ENCODE assay signal across 8 cellular contexts in the genomic region with DNA sequence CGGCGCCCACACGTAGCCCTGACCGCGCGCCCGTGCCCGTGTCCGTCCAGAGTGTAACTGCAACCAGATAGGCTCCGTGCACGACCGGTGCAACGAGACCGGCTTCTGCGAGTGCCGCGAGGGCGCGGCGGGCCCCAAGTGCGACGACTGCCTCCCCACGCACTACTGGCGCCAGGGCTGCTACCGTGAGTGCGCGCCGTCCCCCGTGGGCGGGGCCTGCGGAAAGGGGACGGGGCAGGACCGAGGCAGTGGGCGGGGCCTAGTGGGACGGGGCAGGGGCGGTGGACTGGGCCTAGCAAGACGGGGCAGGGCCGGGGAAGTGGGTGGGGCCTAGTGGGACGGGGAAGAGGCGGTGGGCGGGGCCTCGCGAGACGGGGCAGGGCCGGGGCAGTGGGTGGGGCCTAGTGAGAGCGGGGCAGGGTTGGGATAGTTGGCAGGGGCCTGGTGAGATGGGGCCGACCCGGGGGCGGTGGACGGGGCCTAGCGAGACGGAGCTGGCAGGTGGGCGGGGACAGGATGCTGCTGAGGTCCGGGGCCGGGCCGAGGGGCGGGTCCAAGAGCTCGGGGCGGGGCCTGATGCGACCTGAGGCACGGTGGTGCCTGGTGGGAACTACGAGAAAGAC.
A peak's percentile ranks its signal among the peaks of the same experiment; 100 is the strongest.
DNase-seq lines count a peak whose midpoint lies in the region; ATAC-seq, FAIRE-seq and TF ChIP-seq lines count a peak whose summit lies in the region.

No MANE protein-coding gene starts in this region.

- intact Hi-C loops in HepG2 (cut with micrococcal nuclease; ENCODE audit: unreplicated experiment): loop anchor here (5.0 kb wide), 1 partner anchor 479 kb away; no protein-coding TSS in a partner anchor

- H3K9me3 ChIP-seq in HepG2 (ENCODE audit: low read length): no peaks in the 10 kb centered on the region

- no peak overlapping the region for H3K27ac ChIP-seq in HepG2 (ENCODE audit: extremely low read length, insufficient read depth, low read length)

- POLR2A ChIA-PET in HepG2 (lab: Yijun Ruan, JAX): interaction anchor here (1.0 kb wide), 1 partner anchor 114 kb away, joined by 3 read pairs; a partner anchor contains a TSS

- H3K36me3 ChIP-seq in HepG2 (replicated peaks in 1 of 2; ENCODE audit: control insufficient read depth in 1 of 2, insufficient read depth in 2 of 2, low read length in 2 of 2): no peaks in the 10 kb centered on the region

- no peaks in the 10 kb centered on the region for H3K79me2 ChIP-seq in HepG2 (ENCODE audit: insufficient read depth, low read length)

- TF ChIP-seq EP300 in HepG2 (IDR thresholded peaks at IDR 0.05; ENCODE audit: low read depth in 2 of 2, low read length in 2 of 2) (no peak), HepG2 (CRISPR knock-in tag; IDR thresholded peaks at IDR 0.05; ENCODE audit: borderline replicate concordance) (no peak)

- no peak overlapping the region for H3K9ac ChIP-seq in HepG2 (ENCODE audit: insufficient read depth, low read depth, low read length)

- 6% methylated on average over 28 of the region's 62 CpGs for WGBS in HepG2 (ENCODE audit: low lambda C conversion rate)

- H3K27me3 ChIP-seq in HepG2 (ENCODE audit: control insufficient read depth in 1 of 2, insufficient read depth in 2 of 2, low read length in 2 of 2): peaks cover 16 to 71% of the 10 kb centered on the region in 2 experiments; a peak in 4 of 5 replicates

- TF ChIP-seq RAD21 in HepG2 (CRISPR knock-in tag; IDR thresholded peaks at IDR 0.05): no peak

- CTCF ChIA-PET in HepG2 (lab: Yijun Ruan, JAX; ENCODE audit: low intra/inter-chr PET ratio, low total read pairs): no interaction called here

- TF ChIP-seq CTCF in HepG2 (CRISPR knock-in tag; IDR thresholded peaks at IDR 0.05): no peak

- peaks cover 16% of the 10 kb centered on the region for H3K4me1 ChIP-seq in HepG2 (ENCODE audit: insufficient read depth, low read length)

- H2AFZ ChIP-seq in HepG2 (ENCODE audit: low read length): no peak overlapping the region

- no peak for FAIRE-seq in HepG2 (lab: Jason Lieb, UNC)

- H3K4me2 ChIP-seq in HepG2 (ENCODE audit: low read depth, low read length): peak overlapping the region; percentile 80

- in situ Hi-C loops in HepG2 (cut with HindIII; ENCODE audit: extremely low pct_ligation_motif_present, low pct_unique_long_range_greater_than_20kb): loop anchor here (25.0 kb wide), 1 partner anchor 654 kb away; no protein-coding TSS in a partner anchor

- H4K20me1 ChIP-seq in HepG2 (ENCODE audit: insufficient read depth, low read length): peaks cover 7% of the 10 kb centered on the region; the same call in 1 of the 2 replicates

- TF ChIP-seq POLR2A in HepG2 (IDR thresholded peaks at IDR 0.05; ENCODE audit: insufficient read depth in 1 of 2, low read depth in 2 of 2, low read length in 2 of 2): no peak

- H3K4me3 ChIP-seq in HepG2 (replicated peaks in 1 of 3; ENCODE audit: insufficient read depth in 1 of 3, low read depth in 2 of 3, low read length in 3 of 3): peak overlapping the region; percentile 65 to 73 (median 66); a peak in 4 of 6 replicates

- no TSS peak for BruUV-seq in HepG2 (replicated peaks; lab: Mats Ljungman, UMichigan)

- DNase-seq in Ammon's horn (ENCODE audit: low spot score): peak; percentile 97
- peak; percentile 99 for DNase-seq in NCI-H774 (lab: John Stamatoyannopoulos, UW)
- peak; percentile 100 for DNase-seq in activated CD4-positive, alpha-beta T cell treated with anti-CD3 and anti-CD28 coated beads, Interleukin-2, amount 50 U/mL, for 4 hours
- DNase-seq in dermis blood vessel endothelial cell: peak; percentile 89
- DNase-seq in HepG2 (ENCODE audit: low spot score): peak; percentile 77
- peak; percentile 97 to 98 for DNase-seq in stimulated activated CD4-positive, alpha-beta T cell treated with anti-CD3 and anti-CD28 coated beads, Interleukin-2, amount 100 ng/mL, for 24 hours

- peak; percentile 77 for ATAC-seq in GM19372 (IDR thresholded peaks at IDR 0.05; ENCODE audit: low read depth, unreplicated experiment)
- ATAC-seq in HG03521 (IDR thresholded peaks at IDR 0.05; ENCODE audit: unreplicated experiment): peak; percentile 75
- peak; percentile 76 for ATAC-seq in HepG2

TF ChIP-seq in HepG2, 621 proteins besides CTCF, POLR2A, EP300 and RAD21 (continues in another document):
- TF ChIP-seq CCDC6 (CRISPR knock-in tag; IDR thresholded peaks at IDR 0.05): 0 out of 2 replicates have a peak, but pooled peaks have one; percentile 21
- TF ChIP-seq CHCHD3 (CRISPR knock-in tag; IDR thresholded peaks at IDR 0.05): peak; percentile 39; the same call in 1 of the 2 replicates
- TF ChIP-seq, protein P1, sequence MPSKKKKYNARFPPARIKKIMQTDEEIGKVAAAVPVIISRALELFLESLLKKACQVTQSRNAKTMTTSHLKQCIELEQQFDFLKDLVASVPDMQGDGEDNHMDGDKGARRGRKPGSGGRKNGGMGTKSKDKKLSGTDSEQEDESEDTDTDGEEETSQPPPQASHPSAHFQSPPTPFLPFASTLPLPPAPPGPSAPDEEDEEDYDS (CRISPR knock-in tag; IDR thresholded peaks at IDR 0.05): 0 out of 2 replicates have a peak, but pooled peaks have one; percentile 32
- TF ChIP-seq MEIS1 (CRISPR knock-in tag; IDR thresholded peaks at IDR 0.05; ENCODE audit: borderline replicate concordance): no peak
- peak; percentile 17 for TF ChIP-seq HNRNPLL (IDR thresholded peaks at IDR 0.05; ENCODE audit: low read depth, low read length, poor library complexity, severe bottlenecking)
- TF ChIP-seq EED (CRISPR knock-in tag; IDR thresholded peaks at IDR 0.05): peak; percentile 37; the same call in 1 of the 2 replicates
- peak; percentile 33; the same call in 1 of the 2 replicates for TF ChIP-seq TAF1 (CRISPR knock-in tag; IDR thresholded peaks at IDR 0.05)
- no peak; the same call in 1 of the 2 replicates for TF ChIP-seq PHF8 (CRISPR knock-in tag; IDR thresholded peaks at IDR 0.05)
- no peak for TF ChIP-seq SP1 (IDR thresholded peaks at IDR 0.05)
- TF ChIP-seq SP1 (CRISPR knock-in tag; IDR thresholded peaks at IDR 0.05): peak; percentile 50
- TF ChIP-seq JARID2 (CRISPR knock-in tag; IDR thresholded peaks at IDR 0.05; ENCODE audit: insufficient replicate concordance): no peak
- TF ChIP-seq, protein P2, sequence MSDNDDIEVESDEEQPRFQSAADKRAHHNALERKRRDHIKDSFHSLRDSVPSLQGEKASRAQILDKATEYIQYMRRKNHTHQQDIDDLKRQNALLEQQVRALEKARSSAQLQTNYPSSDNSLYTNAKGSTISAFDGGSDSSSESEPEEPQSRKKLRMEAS (IDR thresholded peaks at IDR 0.05): peak; percentile 55; the same call in 1 of the 2 replicates
- TF ChIP-seq, protein P3, sequence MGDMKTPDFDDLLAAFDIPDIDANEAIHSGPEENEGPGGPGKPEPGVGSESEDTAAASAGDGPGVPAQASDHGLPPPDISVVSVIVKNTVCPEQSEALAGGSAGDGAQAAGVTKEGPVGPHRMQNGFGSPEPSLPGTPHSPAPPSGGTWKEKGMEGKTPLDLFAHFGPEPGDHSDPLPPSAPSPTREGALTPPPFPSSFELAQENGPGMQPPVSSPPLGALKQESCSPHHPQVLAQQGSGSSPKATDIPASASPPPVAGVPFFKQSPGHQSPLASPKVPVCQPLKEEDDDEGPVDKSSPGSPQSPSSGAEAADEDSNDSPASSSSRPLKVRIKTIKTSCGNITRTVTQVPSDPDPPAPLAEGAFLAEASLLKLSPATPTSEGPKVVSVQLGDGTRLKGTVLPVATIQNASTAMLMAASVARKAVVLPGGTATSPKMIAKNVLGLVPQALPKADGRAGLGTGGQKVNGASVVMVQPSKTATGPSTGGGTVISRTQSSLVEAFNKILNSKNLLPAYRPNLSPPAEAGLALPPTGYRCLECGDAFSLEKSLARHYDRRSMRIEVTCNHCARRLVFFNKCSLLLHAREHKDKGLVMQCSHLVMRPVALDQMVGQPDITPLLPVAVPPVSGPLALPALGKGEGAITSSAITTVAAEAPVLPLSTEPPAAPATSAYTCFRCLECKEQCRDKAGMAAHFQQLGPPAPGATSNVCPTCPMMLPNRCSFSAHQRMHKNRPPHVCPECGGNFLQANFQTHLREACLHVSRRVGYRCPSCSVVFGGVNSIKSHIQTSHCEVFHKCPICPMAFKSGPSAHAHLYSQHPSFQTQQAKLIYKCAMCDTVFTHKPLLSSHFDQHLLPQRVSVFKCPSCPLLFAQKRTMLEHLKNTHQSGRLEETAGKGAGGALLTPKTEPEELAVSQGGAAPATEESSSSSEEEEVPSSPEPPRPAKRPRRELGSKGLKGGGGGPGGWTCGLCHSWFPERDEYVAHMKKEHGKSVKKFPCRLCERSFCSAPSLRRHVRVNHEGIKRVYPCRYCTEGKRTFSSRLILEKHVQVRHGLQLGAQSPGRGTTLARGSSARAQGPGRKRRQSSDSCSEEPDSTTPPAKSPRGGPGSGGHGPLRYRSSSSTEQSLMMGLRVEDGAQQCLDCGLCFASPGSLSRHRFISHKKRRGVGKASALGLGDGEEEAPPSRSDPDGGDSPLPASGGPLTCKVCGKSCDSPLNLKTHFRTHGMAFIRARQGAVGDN (CRISPR knock-in tag; IDR thresholded peaks at IDR 0.05): no peak
- TF ChIP-seq ZNF121 (CRISPR knock-in tag; IDR thresholded peaks at IDR 0.05): peak; percentile 84; the same call in 1 of the 2 replicates
- TF ChIP-seq CBFB (CRISPR knock-in tag; IDR thresholded peaks at IDR 0.05): 0 out of 2 replicates have a peak, but pooled peaks have one; percentile 23
- TF ChIP-seq, protein P4, sequence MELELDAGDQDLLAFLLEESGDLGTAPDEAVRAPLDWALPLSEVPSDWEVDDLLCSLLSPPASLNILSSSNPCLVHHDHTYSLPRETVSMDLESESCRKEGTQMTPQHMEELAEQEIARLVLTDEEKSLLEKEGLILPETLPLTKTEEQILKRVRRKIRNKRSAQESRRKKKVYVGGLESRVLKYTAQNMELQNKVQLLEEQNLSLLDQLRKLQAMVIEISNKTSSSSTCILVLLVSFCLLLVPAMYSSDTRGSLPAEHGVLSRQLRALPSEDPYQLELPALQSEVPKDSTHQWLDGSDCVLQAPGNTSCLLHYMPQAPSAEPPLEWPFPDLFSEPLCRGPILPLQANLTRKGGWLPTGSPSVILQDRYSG (CRISPR knock-in tag; IDR thresholded peaks at IDR 0.05): no peak
